Comparison of ENCODE assay signal across 16 cellular contexts in the genomic region with DNA sequence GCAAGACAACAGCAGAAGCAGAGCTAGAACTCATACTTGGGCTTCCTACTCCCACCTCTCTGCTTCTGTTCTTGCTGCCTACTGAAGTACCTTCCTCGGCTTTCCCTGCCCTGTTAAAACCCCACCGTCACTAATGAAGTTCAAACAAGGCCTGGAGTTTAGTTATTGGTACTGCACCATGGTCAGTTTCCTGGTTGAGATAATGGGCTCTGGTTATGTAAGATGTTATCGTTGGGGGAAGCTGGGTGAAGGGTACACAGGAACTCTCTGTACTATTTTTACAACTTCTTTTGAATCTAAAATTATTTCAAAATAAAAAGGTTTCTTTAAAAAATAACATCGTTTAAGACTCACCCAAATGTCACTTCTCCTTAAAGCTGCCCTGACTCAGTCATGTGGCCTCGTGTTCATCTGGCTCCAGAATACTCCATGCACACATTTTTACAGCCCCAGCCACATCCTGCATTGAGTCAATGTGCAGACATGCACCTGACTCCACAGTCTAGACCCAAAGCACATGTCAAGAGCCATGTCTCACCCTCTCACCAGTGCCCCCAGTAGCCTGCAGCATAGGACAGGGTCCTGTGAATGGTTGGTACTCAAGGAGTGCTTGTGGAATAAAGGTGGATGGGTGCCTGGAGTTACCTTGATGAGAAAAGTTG. TPM values are rescaled to one million over a fixed set of nuclear protein-coding genes. Genes with fewer than 3 reads are reported as not detected.
DNase-seq lines count a peak whose midpoint lies in the region; ATAC-seq and TF ChIP-seq lines count a peak whose summit lies in the region.
"Had no signal": no experiment of that assay in that cellular context is flagged by ENCODE, and none has a peak within 500 bp of the region (broad histone marks: within the 10 kb centered on the region; RNA-seq: fewer than 3 reads in every experiment).

No MANE protein-coding gene starts in this region.

- no peak overlapping the region for H3K4me3 ChIP-seq in DND-41 (ENCODE audit: low read depth in 1 of 2, low read length in 2 of 2)
- no peak overlapping the region for H3K4me3 ChIP-seq in MM.1S (ENCODE audit: low read length)

- no peak overlapping the region for H3K27ac ChIP-seq in DND-41 (ENCODE audit: low read length)
- no peak overlapping the region for H3K27ac ChIP-seq in foreskin keratinocyte
- H3K27ac ChIP-seq in MM.1S (ENCODE audit: low read length), result no peak overlapping the region
- H3K27ac ChIP-seq: C4-2B had no signal

- H3K79me2 ChIP-seq in DND-41 (ENCODE audit: insufficient read depth, low read length) (no peaks in the 10 kb centered on the region), MM.1S (ENCODE audit: low read length) (no peaks in the 10 kb centered on the region)

- DNase-seq in DND-41, result peak; percentile 19
- DNase-seq in ELR (ENCODE audit: low read depth), result peak; percentile 53
- DNase-seq in MV-4-11 (lab: John Stamatoyannopoulos, UW), result peak; percentile 21
- no peak for DNase-seq in foreskin keratinocyte
- no peak for DNase-seq in GF-D8 (lab: John Stamatoyannopoulos, UW)
- no peak for DNase-seq in MM.1S
- DNase-seq: DMS79, GOT3, KG1, NCI-H1092, NCI-H2081 treated with DMSO at 0.1 percent for 48 hours, OCI-M1 had no signal

- H3K9ac ChIP-seq in DND-41 (ENCODE audit: low read depth, low read length) (no peak overlapping the region), MM.1S (ENCODE audit: low read length) (no peak overlapping the region)

- no peaks in the 10 kb centered on the region for H3K4me1 ChIP-seq in DND-41 (ENCODE audit: insufficient read depth, low read length)
- H3K4me1 ChIP-seq in foreskin keratinocyte, result no peaks in the 10 kb centered on the region
- no peaks in the 10 kb centered on the region for H3K4me1 ChIP-seq in MM.1S (ENCODE audit: low read length)

- H3K36me3 ChIP-seq in DND-41 (ENCODE audit: insufficient read depth, low read length) (no peaks in the 10 kb centered on the region), MM.1S (replicated peaks; ENCODE audit: insufficient read depth, low read length) (no peaks in the 10 kb centered on the region)

- no peaks in the 10 kb centered on the region for H4K20me1 ChIP-seq in DND-41 (ENCODE audit: insufficient read depth, low read length)
- H4K20me1 ChIP-seq in MM.1S (ENCODE audit: insufficient read depth, low read length), result no peaks in the 10 kb centered on the region

- H3K9me3 ChIP-seq in DND-41 (ENCODE audit: insufficient read depth, low read length, severe bottlenecking) (no peaks in the 10 kb centered on the region), MM.1S (replicated peaks; ENCODE audit: insufficient read depth, low read length) (no peaks in the 10 kb centered on the region)

- no peak overlapping the region for H2AFZ ChIP-seq in DND-41 (ENCODE audit: low read depth, low read length)
- no peak overlapping the region for H2AFZ ChIP-seq in MM.1S (ENCODE audit: low read length)

- ATAC-seq in DND-41 (ENCODE audit: insufficient read depth, low read depth), result peak; percentile 59
- ATAC-seq in foreskin keratinocyte, result peak; percentile 34
- no peak for ATAC-seq in GM19328 (IDR thresholded peaks at IDR 0.05; ENCODE audit: unreplicated experiment)
- ATAC-seq: HCT116 had no signal

- H3F3A ChIP-seq in MM.1S (ENCODE audit: insufficient read depth, low read length), result no peaks in the 10 kb centered on the region

- no peak for TF ChIP-seq CTCF in DND-41 (IDR thresholded peaks at IDR 0.05; ENCODE audit: borderline replicate concordance, extremely low read depth, low read length, poor library complexity, severe bottlenecking)
- no peak for TF ChIP-seq CTCF in foreskin keratinocyte (conservative IDR thresholded peaks at IDR 0.05)
- no peak for TF ChIP-seq CTCF in MM.1S (IDR thresholded peaks at IDR 0.05; ENCODE audit: low read length)

- H3K9me2 ChIP-seq in MM.1S (replicated peaks; ENCODE audit: insufficient read depth, low read length), result no peaks in the 10 kb centered on the region

- H3K4me2 ChIP-seq in DND-41 (ENCODE audit: insufficient read depth, low read length), result no peak overlapping the region
- H3K4me2 ChIP-seq in MM.1S (ENCODE audit: low read depth, low read length), result no peak overlapping the region

- no peaks in the 10 kb centered on the region for H3K27me3 ChIP-seq in DND-41 (ENCODE audit: insufficient read depth, low read length, poor library complexity)
- H3K27me3 ChIP-seq in foreskin keratinocyte, result peaks cover under 1% of the 10 kb centered on the region
- H3K27me3 ChIP-seq in MM.1S (replicated peaks; ENCODE audit: insufficient read depth, low read length), result no peaks in the 10 kb centered on the region

RNA-seq across cellular contexts. Expression of a gene that starts 36.9 kb away (rescaled TPM):
- not detected in 2 replicates for total RNA-seq in foreskin keratinocyte
- 0.02 and 0.09 TPM in 2 replicates for polyA plus RNA-seq in foreskin keratinocyte
- total RNA-seq: MCF 10A had no signal

Comparison
In these comparisons a context has a peak if more than half of its experiments do, and no peak if none do; other contexts are left out.
1. DNase-seq: peak in DND-41 (single experiment), ELR (single experiment) and MV-4-11 (single experiment); none in foreskin keratinocyte (0 of 2), GF-D8 (single experiment) and MM.1S (single experiment).